ENCODE assay signal across 1 cellular context in genomic region chr2:5694016-5694690, GRCh38.
TF ChIP-seq lines count a peak whose summit lies in the region.

No MANE protein-coding gene starts in this region.

TF ChIP-seq in IMR-90, 13 proteins besides CTCF, POLR2A, EP300 and RAD21 (continued from another document):
- TF ChIP-seq SMC3 (IDR thresholded peaks at IDR 0.05; ENCODE audit: low read depth, low read length) (no peak), MAZ (IDR thresholded peaks at IDR 0.05; ENCODE audit: borderline replicate concordance, low read depth, low read length) (no peak), NFE2L2 (IDR thresholded peaks at IDR 0.05; ENCODE audit: low read depth, low read length) (no peak), CHD1 (IDR thresholded peaks at IDR 0.05; ENCODE audit: low read depth, low read length) (no peak), BHLHE40 (IDR thresholded peaks at IDR 0.05; ENCODE audit: low read depth, low read length) (no peak), CEBPB (IDR thresholded peaks at IDR 0.05; ENCODE audit: low read depth, low read length) (no peak), RCOR1 (IDR thresholded peaks at IDR 0.05; ENCODE audit: insufficient replicate concordance, low read length) (no peak), FOS (IDR thresholded peaks at IDR 0.05; ENCODE audit: low read depth, low read length) (no peak), RFX5 (IDR thresholded peaks at IDR 0.05; ENCODE audit: low read depth, low read length) (no peak)
- TF ChIP-seq, protein P1, sequence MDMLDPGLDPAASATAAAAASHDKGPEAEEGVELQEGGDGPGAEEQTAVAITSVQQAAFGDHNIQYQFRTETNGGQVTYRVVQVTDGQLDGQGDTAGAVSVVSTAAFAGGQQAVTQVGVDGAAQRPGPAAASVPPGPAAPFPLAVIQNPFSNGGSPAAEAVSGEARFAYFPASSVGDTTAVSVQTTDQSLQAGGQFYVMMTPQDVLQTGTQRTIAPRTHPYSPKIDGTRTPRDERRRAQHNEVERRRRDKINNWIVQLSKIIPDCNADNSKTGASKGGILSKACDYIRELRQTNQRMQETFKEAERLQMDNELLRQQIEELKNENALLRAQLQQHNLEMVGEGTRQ (IDR thresholded peaks at IDR 0.05; ENCODE audit: low read depth, low read length), result no peak
